ENCODE assay signal across 1 cellular context in the genomic region with DNA sequence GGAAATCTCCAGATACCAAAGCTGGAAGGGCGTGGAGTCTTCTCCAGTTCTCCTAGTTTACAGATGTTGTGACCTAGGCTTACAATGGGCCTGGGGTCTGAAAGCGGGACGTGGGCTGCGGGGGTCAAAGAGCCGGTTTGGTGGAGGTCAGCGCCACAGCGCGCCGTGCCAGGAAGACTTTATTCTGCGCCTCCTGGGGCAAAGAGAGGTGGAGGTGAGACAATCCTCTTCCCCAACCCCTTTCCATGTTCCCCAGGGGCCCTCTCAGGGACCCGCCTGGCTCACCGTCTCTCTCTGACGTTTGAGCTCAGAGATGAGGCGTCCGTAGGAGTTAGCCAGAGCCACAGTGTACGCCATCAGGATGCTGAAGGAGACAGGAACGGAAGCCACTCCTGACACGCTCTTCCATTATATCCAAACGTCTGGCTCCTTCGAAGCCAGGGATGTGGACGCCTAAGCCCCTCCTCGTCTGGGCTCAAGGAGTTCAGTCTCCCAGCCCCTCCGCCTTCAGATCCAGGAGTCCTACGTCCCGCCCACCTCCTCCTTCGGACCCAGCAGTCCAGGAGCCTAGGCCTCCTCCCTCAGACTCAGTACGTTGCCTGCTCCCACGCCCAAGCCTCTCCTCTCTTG.
TF ChIP-seq lines count a peak whose summit lies in the region.

No MANE protein-coding gene starts in this region.

TF ChIP-seq in K562, 482 proteins besides CTCF, POLR2A, EP300 and RAD21 (continues in another document):
- TF ChIP-seq, protein P1, sequence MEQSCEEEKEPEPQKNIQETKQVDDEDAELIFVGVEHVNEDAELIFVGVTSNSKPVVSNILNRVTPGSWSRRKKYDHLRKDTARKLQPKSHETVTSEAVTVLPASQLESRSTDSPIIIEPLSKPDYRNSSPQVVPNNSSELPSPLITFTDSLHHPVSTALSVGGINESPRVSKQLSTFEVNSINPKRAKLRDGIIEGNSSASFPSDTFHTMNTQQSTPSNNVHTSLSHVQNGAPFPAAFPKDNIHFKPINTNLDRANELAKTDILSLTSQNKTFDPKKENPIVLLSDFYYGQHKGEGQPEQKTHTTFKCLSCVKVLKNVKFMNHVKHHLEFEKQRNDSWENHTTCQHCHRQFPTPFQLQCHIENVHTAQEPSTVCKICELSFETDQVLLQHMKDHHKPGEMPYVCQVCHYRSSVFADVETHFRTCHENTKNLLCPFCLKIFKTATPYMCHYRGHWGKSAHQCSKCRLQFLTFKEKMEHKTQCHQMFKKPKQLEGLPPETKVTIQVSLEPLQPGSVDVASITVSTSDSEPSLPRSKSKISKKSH (CRISPR knock-in tag; IDR thresholded peaks at IDR 0.05) = no peak
- TF ChIP-seq E2F3 (CRISPR knock-in tag; IDR thresholded peaks at IDR 0.05) = no peak
- peak; percentile 44 for TF ChIP-seq ZFX (CRISPR knock-in tag; IDR thresholded peaks at IDR 0.05)
- no peak for TF ChIP-seq HSF4 (CRISPR knock-in tag; IDR thresholded peaks at IDR 0.05; ENCODE audit: borderline replicate concordance)
- TF ChIP-seq FOXP1 (CRISPR knock-in tag; IDR thresholded peaks at IDR 0.05) = no peak
- TF ChIP-seq GTF2F1 (IDR thresholded peaks at IDR 0.05; ENCODE audit: low read depth, low read length) = no peak
- TF ChIP-seq NR2C2 (CRISPR knock-in tag; IDR thresholded peaks at IDR 0.05) = no peak
- TF ChIP-seq NR2C2 (tag; IDR thresholded peaks at IDR 0.05) = 0 out of 2 replicates have a peak, but pooled peaks have one; percentile 24
- TF ChIP-seq, protein P2, sequence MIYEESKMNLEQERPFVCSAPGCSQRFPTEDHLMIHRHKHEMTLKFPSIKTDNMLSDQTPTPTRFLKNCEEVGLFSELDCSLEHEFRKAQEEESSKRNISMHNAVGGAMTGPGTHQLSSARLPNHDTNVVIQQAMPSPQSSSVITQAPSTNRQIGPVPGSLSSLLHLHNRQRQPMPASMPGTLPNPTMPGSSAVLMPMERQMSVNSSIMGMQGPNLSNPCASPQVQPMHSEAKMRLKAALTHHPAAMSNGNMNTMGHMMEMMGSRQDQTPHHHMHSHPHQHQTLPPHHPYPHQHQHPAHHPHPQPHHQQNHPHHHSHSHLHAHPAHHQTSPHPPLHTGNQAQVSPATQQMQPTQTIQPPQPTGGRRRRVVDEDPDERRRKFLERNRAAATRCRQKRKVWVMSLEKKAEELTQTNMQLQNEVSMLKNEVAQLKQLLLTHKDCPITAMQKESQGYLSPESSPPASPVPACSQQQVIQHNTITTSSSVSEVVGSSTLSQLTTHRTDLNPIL (CRISPR knock-in tag; IDR thresholded peaks at IDR 0.05) = no peak
- TF ChIP-seq, protein P3, sequence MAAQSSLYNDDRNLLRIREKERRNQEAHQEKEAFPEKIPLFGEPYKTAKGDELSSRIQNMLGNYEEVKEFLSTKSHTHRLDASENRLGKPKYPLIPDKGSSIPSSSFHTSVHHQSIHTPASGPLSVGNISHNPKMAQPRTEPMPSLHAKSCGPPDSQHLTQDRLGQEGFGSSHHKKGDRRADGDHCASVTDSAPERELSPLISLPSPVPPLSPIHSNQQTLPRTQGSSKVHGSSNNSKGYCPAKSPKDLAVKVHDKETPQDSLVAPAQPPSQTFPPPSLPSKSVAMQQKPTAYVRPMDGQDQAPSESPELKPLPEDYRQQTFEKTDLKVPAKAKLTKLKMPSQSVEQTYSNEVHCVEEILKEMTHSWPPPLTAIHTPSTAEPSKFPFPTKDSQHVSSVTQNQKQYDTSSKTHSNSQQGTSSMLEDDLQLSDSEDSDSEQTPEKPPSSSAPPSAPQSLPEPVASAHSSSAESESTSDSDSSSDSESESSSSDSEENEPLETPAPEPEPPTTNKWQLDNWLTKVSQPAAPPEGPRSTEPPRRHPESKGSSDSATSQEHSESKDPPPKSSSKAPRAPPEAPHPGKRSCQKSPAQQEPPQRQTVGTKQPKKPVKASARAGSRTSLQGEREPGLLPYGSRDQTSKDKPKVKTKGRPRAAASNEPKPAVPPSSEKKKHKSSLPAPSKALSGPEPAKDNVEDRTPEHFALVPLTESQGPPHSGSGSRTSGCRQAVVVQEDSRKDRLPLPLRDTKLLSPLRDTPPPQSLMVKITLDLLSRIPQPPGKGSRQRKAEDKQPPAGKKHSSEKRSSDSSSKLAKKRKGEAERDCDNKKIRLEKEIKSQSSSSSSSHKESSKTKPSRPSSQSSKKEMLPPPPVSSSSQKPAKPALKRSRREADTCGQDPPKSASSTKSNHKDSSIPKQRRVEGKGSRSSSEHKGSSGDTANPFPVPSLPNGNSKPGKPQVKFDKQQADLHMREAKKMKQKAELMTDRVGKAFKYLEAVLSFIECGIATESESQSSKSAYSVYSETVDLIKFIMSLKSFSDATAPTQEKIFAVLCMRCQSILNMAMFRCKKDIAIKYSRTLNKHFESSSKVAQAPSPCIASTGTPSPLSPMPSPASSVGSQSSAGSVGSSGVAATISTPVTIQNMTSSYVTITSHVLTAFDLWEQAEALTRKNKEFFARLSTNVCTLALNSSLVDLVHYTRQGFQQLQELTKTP (IDR thresholded peaks at IDR 0.05; ENCODE audit: low read depth in 1 of 2, partially characterized antibody in 2 of 2) = no peak
- TF ChIP-seq ARHGAP35 (IDR thresholded peaks at IDR 0.05; ENCODE audit: partially characterized antibody) = peak; percentile 75
- TF ChIP-seq FUS (optimal IDR thresholded peaks at IDR 0.05; ENCODE audit: low read depth, low read length) = no peak
- peak; percentile 92 for TF ChIP-seq KDM5B (IDR thresholded peaks at IDR 0.05; ENCODE audit: insufficient replicate concordance, low read depth, low read length)
- TF ChIP-seq PHTF2 (CRISPR knock-in tag; IDR thresholded peaks at IDR 0.05) = no peak
- TF ChIP-seq KLF10 (CRISPR knock-in tag; IDR thresholded peaks at IDR 0.05) = no peak
- peak; percentile 29; the same call in 1 of the 2 replicates for TF ChIP-seq ZKSCAN1 (IDR thresholded peaks at IDR 0.05; ENCODE audit: low read depth, low read length)
- TF ChIP-seq TCF7L2 (IDR thresholded peaks at IDR 0.05; ENCODE audit: low read depth, low read length) = no peak
- TF ChIP-seq CBX2 (IDR thresholded peaks at IDR 0.05; ENCODE audit: insufficient read depth, low read length, poor library complexity, severe bottlenecking) = no peak
- TF ChIP-seq HEY1 (CRISPR knock-in tag; IDR thresholded peaks at IDR 0.05; ENCODE audit: borderline replicate concordance) = no peak
- TF ChIP-seq SAP30 (IDR thresholded peaks at IDR 0.05; ENCODE audit: borderline replicate concordance, insufficient read depth, low read depth, low read length, poor library complexity, severe bottlenecking) = peak; percentile 73
- TF ChIP-seq HDAC1 (IDR thresholded peaks at IDR 0.05) = peak in 1 of 2 experiments; percentile 69; a peak in 2 of 4 replicates
- TF ChIP-seq POLR2B (IDR thresholded peaks at IDR 0.05; ENCODE audit: low read depth, partially characterized antibody) = peak; percentile 60
- TF ChIP-seq, protein P4, sequence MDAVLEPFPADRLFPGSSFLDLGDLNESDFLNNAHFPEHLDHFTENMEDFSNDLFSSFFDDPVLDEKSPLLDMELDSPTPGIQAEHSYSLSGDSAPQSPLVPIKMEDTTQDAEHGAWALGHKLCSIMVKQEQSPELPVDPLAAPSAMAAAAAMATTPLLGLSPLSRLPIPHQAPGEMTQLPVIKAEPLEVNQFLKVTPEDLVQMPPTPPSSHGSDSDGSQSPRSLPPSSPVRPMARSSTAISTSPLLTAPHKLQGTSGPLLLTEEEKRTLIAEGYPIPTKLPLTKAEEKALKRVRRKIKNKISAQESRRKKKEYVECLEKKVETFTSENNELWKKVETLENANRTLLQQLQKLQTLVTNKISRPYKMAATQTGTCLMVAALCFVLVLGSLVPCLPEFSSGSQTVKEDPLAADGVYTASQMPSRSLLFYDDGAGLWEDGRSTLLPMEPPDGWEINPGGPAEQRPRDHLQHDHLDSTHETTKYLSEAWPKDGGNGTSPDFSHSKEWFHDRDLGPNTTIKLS (IDR thresholded peaks at IDR 0.05; ENCODE audit: borderline replicate concordance, low read depth) = 0 out of 2 replicates have a peak, but pooled peaks have one; percentile 12
- TF ChIP-seq ZFP36 (IDR thresholded peaks at IDR 0.05; ENCODE audit: low read depth, low read length, partially characterized antibody) = peak; percentile 72
- TF ChIP-seq EGR1 (conservative IDR thresholded peaks at IDR 0.05) = peak; percentile 53
- 0 out of 2 replicates have a peak, but pooled peaks have one; percentile 5 for TF ChIP-seq CREM (IDR thresholded peaks at IDR 0.05; ENCODE audit: low read depth)
- no peak for TF ChIP-seq TEAD4 (IDR thresholded peaks at IDR 0.05; ENCODE audit: low read length)
- TF ChIP-seq TEAD4 (CRISPR knock-in tag; IDR thresholded peaks at IDR 0.05; ENCODE audit: borderline replicate concordance) = 0 out of 2 replicates have a peak, but pooled peaks have one; percentile 64
- TF ChIP-seq, protein P5, sequence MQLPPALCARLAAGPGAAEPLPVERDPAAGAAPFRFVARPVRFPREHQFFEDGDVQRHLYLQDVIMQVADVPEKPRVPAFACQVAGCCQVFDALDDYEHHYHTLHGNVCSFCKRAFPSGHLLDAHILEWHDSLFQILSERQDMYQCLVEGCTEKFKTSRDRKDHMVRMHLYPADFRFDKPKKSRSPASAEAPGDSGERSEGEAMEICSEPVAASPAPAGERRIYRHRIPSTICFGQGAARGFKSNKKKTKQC (CRISPR knock-in tag; IDR thresholded peaks at IDR 0.05) = 0 out of 2 replicates have a peak, but pooled peaks have one; percentile 67
- TF ChIP-seq BHLHE40 (IDR thresholded peaks at IDR 0.05; ENCODE audit: low read length) = no peak
- TF ChIP-seq TEAD1 (CRISPR knock-in tag; IDR thresholded peaks at IDR 0.05) = peak in 1 of 2 experiments; percentile 52; a peak in 1 of 4 replicates
- 0 out of 2 replicates have a peak, but pooled peaks have one; percentile 39 for TF ChIP-seq ZNF282 (CRISPR knock-in tag; IDR thresholded peaks at IDR 0.05)
- peak; percentile 41; the same call in 1 of the 2 replicates for TF ChIP-seq NR2C1 (IDR thresholded peaks at IDR 0.05)
- peak; percentile 42; the same call in 1 of the 2 replicates for TF ChIP-seq NR2C1 (tag; IDR thresholded peaks at IDR 0.05)
- TF ChIP-seq ZBTB7A (IDR thresholded peaks at IDR 0.05; ENCODE audit: borderline replicate concordance, control insufficient read depth, low read depth, low read length) = peak; percentile 70; the same call in 1 of the 2 replicates
- peak in 1 of 2 experiments; percentile 49; a peak in 1 of 4 replicates for TF ChIP-seq FOXA3 (CRISPR knock-in tag; conservative IDR thresholded peaks at IDR 0.05 in 1 of 2, IDR thresholded peaks at IDR 0.05 in 1 of 2)
- TF ChIP-seq SREBF2 (CRISPR knock-in tag; IDR thresholded peaks at IDR 0.05) = no peak
- TF ChIP-seq, protein P6, sequence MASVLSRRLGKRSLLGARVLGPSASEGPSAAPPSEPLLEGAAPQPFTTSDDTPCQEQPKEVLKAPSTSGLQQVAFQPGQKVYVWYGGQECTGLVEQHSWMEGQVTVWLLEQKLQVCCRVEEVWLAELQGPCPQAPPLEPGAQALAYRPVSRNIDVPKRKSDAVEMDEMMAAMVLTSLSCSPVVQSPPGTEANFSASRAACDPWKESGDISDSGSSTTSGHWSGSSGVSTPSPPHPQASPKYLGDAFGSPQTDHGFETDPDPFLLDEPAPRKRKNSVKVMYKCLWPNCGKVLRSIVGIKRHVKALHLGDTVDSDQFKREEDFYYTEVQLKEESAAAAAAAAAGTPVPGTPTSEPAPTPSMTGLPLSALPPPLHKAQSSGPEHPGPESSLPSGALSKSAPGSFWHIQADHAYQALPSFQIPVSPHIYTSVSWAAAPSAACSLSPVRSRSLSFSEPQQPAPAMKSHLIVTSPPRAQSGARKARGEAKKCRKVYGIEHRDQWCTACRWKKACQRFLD (CRISPR knock-in tag; IDR thresholded peaks at IDR 0.05) = 0 out of 2 replicates have a peak, but pooled peaks have one; percentile 16
- TF ChIP-seq JUN (IDR thresholded peaks at IDR 0.05; ENCODE audit: borderline replicate concordance, low read depth, low read length) = no peak
- 0 out of 2 replicates have a peak, but pooled peaks have one; percentile 38 for TF ChIP-seq JUN (CRISPR knock-in tag; IDR thresholded peaks at IDR 0.05; ENCODE audit: borderline replicate concordance)
- TF ChIP-seq TRIM28 (IDR thresholded peaks at IDR 0.05) = no peak
- TF ChIP-seq, protein P7, sequence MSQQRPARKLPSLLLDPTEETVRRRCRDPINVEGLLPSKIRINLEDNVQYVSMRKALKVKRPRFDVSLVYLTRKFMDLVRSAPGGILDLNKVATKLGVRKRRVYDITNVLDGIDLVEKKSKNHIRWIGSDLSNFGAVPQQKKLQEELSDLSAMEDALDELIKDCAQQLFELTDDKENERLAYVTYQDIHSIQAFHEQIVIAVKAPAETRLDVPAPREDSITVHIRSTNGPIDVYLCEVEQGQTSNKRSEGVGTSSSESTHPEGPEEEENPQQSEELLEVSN (IDR thresholded peaks at IDR 0.05; ENCODE audit: borderline replicate concordance in 1 of 2, extremely low read depth in 1 of 2, insufficient read depth in 1 of 2, insufficient read length in 1 of 2, low read depth in 1 of 2, low read length in 1 of 2, poor library complexity in 1 of 2, severe bottlenecking in 1 of 2) = no peak
